ENCODE assay signal across 24 cellular contexts in the genomic region with DNA sequence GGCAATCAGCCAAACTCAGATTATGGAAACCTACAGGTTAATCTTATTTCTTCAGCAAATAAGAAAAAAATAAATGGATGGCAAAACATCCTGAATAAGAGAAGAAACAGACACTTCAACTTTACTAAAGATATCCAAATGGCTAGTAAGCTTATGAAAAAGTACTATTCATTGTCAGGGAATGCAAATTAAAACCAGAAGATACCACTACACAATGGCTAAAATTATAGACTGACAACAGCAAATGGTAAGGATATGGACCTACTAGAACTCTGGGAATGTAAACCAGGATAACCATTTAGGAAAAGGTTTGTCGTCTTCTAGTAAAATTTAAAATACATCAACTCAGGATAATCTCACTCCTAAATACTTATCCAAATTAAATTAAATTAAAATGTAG. TPM values are rescaled to one million over a fixed set of nuclear protein-coding genes. Genes with fewer than 3 reads are reported as not detected.
DNase-seq lines count a peak whose midpoint lies in the region; ATAC-seq and TF ChIP-seq lines count a peak whose summit lies in the region.
"Had no signal": no experiment of that assay in that cellular context is flagged by ENCODE, and none has a peak within 500 bp of the region (broad histone marks: within the 10 kb centered on the region; RNA-seq: fewer than 3 reads in every experiment).

No MANE protein-coding gene starts in this region.

- POLR2A ChIA-PET in CD8-positive, alpha-beta T cell (lab: Charles Lee): no interaction called here

- no peaks in the 10 kb centered on the region for H3K9me3 ChIP-seq in CD8-positive, alpha-beta T cell (ENCODE audit: low read length)
- no peaks in the 10 kb centered on the region for H3K9me3 ChIP-seq in adipocyte (ENCODE audit: control insufficient read depth, low read length)
- H3K9me3 ChIP-seq: A549, Caco-2, MG63 had no signal

- CTCF ChIA-PET in CD8-positive, alpha-beta T cell (lab: Charles Lee): no interaction called here

- no peaks in the 10 kb centered on the region for H3K4me1 ChIP-seq in CD8-positive, alpha-beta T cell (ENCODE audit: insufficient read depth, low read length)
- H3K4me1 ChIP-seq in adipocyte (ENCODE audit: control insufficient read depth, insufficient read depth, low read length): no peaks in the 10 kb centered on the region
- H3K4me1 ChIP-seq: A549, Caco-2 had no signal

- H3K9ac ChIP-seq in adipocyte (ENCODE audit: low read length): no peak overlapping the region

- intact Hi-C loops in CD8-positive, alpha-beta T cell (cut with DNase I, micrococcal nuclease): no loop called here
- intact Hi-C loops in Right ventricle myocardium inferior (cut with DNase I): no loop called here

- no peaks in the 10 kb centered on the region for H3K27me3 Mint-ChIP-seq in CD8-positive, alpha-beta T cell (ENCODE audit: low read depth)
- H3K27me3 Mint-ChIP-seq: CD4-positive, CD25-positive, alpha-beta regulatory T cell had no signal

- TF ChIP-seq CTCF in CD8-positive, alpha-beta T cell (IDR thresholded peaks at IDR 0.05): no peak

- peaks cover 36% of the 10 kb centered on the region for H3K36me3 Mint-ChIP-seq in CD8-positive, alpha-beta T cell

- peak overlapping the region; percentile 68 for H3K27ac Mint-ChIP-seq in CD8-positive, alpha-beta T cell

- peaks cover 13% of the 10 kb centered on the region for H3K4me1 Mint-ChIP-seq in CD8-positive, alpha-beta T cell (ENCODE audit: low read depth)

- no peaks in the 10 kb centered on the region for H3K27me3 ChIP-seq in CD8-positive, alpha-beta T cell (ENCODE audit: insufficient read depth, low read length)
- no peaks in the 10 kb centered on the region for H3K27me3 ChIP-seq in adipocyte (replicated peaks; ENCODE audit: control insufficient read depth, insufficient read depth, low read length)
- H3K27me3 ChIP-seq: MG63 had no signal

- no peaks in the 10 kb centered on the region for H3K9me3 Mint-ChIP-seq in CD8-positive, alpha-beta T cell
- H3K9me3 Mint-ChIP-seq: CD4-positive, CD25-positive, alpha-beta regulatory T cell had no signal

- no peak overlapping the region for H3K4me3 ChIP-seq in CD8-positive, alpha-beta T cell (ENCODE audit: low read depth, low read length)
- H3K4me3 ChIP-seq in adipocyte (ENCODE audit: low read length): no peak overlapping the region
- H3K4me3 ChIP-seq: A549, MG63 had no signal

- H3K36me3 ChIP-seq in CD8-positive, alpha-beta T cell (ENCODE audit: insufficient read depth, low read length): peaks cover 5% of the 10 kb centered on the region
- H3K36me3 ChIP-seq in adipocyte (ENCODE audit: control insufficient read depth, insufficient read depth, low read length, severe bottlenecking): peaks cover 29% of the 10 kb centered on the region

- ATAC-seq in CD8-positive, alpha-beta T cell: no peak
- ATAC-seq in GM18517 (IDR thresholded peaks at IDR 0.05; ENCODE audit: unreplicated experiment) (no peak), GM18498 (IDR thresholded peaks at IDR 0.05; ENCODE audit: unreplicated experiment) (no peak), Right ventricle myocardium inferior (no peak)
- ATAC-seq: A549 had no signal

- DNase-seq in CD8-positive, alpha-beta T cell: no peak
- peak; percentile 4 for DNase-seq in GM03348 (ENCODE audit: low spot score)
- DNase-seq in adipocyte (ENCODE audit: low read depth): peak; percentile 7
- peak; percentile 35 for DNase-seq in myocyte (ENCODE audit: low read depth)
- no peak for DNase-seq in Right ventricle myocardium inferior (ENCODE audit: missing footprints)
- DNase-seq: Caco-2; CD4-positive, CD25-positive, alpha-beta regulatory T cell; DMS 273 treated with DMSO at 0.1 percent for 48 hours; DMS79 treated with DMSO at 0.1 percent for 48 hours; GOT3; HCEC 1CT; Kasumi-1; MG63; NCI-H1417; NCI-H1694 treated with DMSO at 0.1 percent for 48 hours; NCI-H2081 treated with DMSO at 0.1 percent for 48 hours; NCI-H446; NCI-H526; OCI-M1; Right ventricle myocardium superior; SW 1271 had no signal

- H3K27ac ChIP-seq in CD8-positive, alpha-beta T cell (ENCODE audit: low read depth, low read length): no peak overlapping the region
- H3K27ac ChIP-seq: A549 had no signal

- H3K4me3 Mint-ChIP-seq in CD8-positive, alpha-beta T cell: no peak overlapping the region
- H3K4me3 Mint-ChIP-seq: CD4-positive, CD25-positive, alpha-beta regulatory T cell had no signal

RNA-seq across cellular contexts. Expression of a gene that starts 24.3 kb away (rescaled TPM):
- total RNA-seq in CD8-positive, alpha-beta T cell: 10 to 100 TPM; 32.1 to 35.7 TPM
- 194 and 204 TPM in 2 replicates for total RNA-seq in myocyte
- 75.9 TPM for polyA plus RNA-seq in myocyte (2012)
- 96.8 TPM for total RNA-seq in Right ventricle myocardium inferior

Comparison
In these comparisons a context has a peak if more than half of its experiments do, and no peak if none do; other contexts are left out.
1. DNase-seq: peak in GM03348 (single experiment), adipocyte (single experiment) and myocyte (single experiment); none in CD8-positive, alpha-beta T cell (0 of 7) and Right ventricle myocardium inferior (single experiment).